ENCODE assay signal across 6 cellular contexts in the genomic region with DNA sequence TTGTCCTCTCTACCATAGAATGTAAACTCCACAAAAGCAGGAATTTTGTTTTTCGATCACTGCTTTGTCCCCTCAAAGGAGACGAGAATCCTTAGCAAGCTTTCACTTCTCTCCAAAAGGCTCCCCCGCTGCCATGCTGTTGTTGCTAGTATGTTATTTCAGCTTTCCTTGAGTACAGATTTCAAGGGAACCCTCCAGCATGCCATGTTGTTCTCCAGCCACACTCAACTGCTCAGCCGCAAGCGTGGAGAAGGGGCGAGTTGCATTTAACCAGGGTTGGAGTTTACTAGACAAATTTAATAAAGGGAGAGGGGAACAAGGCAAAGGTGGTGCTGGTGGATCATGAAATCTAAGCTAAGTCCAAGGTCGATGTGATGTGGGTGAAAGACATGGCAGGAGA.
"Had no signal": no experiment of that assay in that cellular context is flagged by ENCODE, and none has a peak within 500 bp of the region (broad histone marks: within the 10 kb centered on the region; RNA-seq: fewer than 3 reads in every experiment).

No MANE protein-coding gene starts in this region.

- DNase-seq: H9, HCEC 1CT, KBM-7 had no signal

- H3K4me1 Mint-ChIP-seq: GM23338, H9, IgD-negative memory B cell had no signal

- H3K9me3 Mint-ChIP-seq: GM23338 had no signal

- H3K27me3 Mint-ChIP-seq: IgD-negative memory B cell had no signal

- H3K4me3 Mint-ChIP-seq: GM23338, H9, IgD-negative memory B cell had no signal

- ATAC-seq: GM23338, HepG2 had no signal

- H3K27ac Mint-ChIP-seq: GM23338, H9, IgD-negative memory B cell had no signal
